Comparison of ENCODE assay signal across 9 cellular contexts in the genomic region with DNA sequence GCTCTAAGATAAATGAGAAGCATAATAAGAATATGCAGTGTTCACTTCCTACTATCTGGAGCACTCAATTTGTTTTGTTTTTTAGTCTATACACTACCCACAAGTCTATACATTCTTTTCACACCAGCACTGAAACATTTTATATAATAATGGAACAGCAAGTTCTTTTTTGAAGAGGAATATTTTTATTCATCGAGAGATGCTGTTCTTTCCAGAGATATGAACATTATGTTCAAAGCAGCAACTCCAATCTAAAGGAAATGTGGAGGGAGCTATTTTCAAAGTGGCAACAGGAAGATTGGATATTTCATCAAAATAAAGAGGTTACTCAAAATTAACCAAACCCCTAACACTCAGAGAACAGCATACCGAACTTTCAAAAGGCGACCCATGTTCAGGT. TPM values are rescaled to one million over a fixed set of nuclear protein-coding genes. Genes with fewer than 3 reads are reported as not detected.
"Had no signal": no experiment of that assay in that cellular context is flagged by ENCODE, and none has a peak within 500 bp of the region (broad histone marks: within the 10 kb centered on the region; RNA-seq: fewer than 3 reads in every experiment).

No MANE protein-coding gene starts in this region.

- H3K4me3 Mint-ChIP-seq: H9 had no signal

- H3K9ac ChIP-seq: GM23248 had no signal

- H3K4me1 Mint-ChIP-seq: H9 had no signal

- H3K27ac ChIP-seq: GM23248 had no signal

- FAIRE-seq: HTR-8/SVneo had no signal

- DNase-seq: GM23248, GOT3, H9, HCEC 1CT, IMR-90 had no signal

- H3K4me3 ChIP-seq: GM23248, K562 had no signal

- H3K27ac Mint-ChIP-seq: H9 had no signal

- H2AFZ ChIP-seq: GM23248 had no signal

RNA-seq across cellular contexts. Expression of gene PYDC2, which starts 16.4 kb away (rescaled TPM):
- total RNA-seq: GM23248, H4, H9, HT-29, IMR-90 had no signal
- polyA plus RNA-seq: GM23248, IMR-90, K562 had no signal
